ENCODE assay signal across 1 cellular context in the genomic region with DNA sequence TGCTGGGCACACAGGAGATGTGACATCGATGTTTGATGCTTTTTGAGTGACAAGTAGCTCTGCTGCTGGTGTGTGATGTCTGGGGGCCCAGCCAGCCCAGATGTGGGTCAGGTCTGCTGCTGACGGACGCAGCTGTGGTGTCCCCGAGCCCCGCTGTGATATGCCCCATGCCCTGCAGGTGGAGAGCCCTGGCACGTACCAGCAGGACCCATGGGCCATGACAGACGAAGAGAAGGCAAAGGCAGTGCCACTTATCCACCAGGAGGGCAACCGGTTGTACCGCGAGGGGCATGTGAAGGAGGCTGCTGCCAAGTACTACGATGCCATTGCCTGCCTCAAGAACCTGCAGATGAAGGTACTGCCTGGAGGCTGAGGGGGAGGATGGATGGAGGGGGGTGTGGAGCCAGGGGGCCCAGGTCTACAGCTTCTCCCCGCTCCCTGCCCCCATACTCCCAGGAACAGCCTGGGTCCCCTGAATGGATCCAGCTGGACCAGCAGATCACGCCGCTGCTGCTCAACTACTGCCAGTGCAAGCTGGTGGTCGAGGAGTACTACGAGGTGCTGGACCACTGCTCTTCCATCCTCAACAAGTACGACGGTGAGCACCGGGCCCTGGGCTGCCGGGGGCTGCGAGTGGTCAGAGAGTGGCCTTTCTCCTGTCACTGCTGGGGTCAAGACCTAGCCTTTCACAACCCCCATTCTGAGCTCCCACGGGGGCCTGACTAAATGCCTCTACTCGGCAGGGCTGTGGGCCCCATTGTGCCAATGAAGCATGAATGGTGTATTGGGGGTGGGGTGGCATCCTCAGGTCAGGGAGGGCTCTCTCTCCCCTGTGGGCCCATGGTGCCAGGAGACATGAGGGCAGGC.
TF ChIP-seq lines count a peak whose summit lies in the region.

No MANE protein-coding gene starts in this region.

TF ChIP-seq in HEK293, 187 proteins besides CTCF, POLR2A, EP300 and RAD21 (continued from another document):
- TF ChIP-seq, protein P1, sequence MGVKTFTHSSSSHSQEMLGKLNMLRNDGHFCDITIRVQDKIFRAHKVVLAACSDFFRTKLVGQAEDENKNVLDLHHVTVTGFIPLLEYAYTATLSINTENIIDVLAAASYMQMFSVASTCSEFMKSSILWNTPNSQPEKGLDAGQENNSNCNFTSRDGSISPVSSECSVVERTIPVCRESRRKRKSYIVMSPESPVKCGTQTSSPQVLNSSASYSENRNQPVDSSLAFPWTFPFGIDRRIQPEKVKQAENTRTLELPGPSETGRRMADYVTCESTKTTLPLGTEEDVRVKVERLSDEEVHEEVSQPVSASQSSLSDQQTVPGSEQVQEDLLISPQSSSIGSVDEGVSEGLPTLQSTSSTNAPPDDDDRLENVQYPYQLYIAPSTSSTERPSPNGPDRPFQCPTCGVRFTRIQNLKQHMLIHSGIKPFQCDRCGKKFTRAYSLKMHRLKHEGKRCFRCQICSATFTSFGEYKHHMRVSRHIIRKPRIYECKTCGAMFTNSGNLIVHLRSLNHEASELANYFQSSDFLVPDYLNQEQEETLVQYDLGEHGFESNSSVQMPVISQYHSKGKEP (tag by site-specific recombination; IDR thresholded peaks at IDR 0.05) = no peak
- no peak for TF ChIP-seq ZFP37 (tag by site-specific recombination; IDR thresholded peaks at IDR 0.05)
TF ChIP-seq in HEK293: peak in this region for 1.
